In genomic region chr16:4288148-4288921, GRCh38 we compare ENCODE assay signal across 1 cellular context.
TF ChIP-seq lines count a peak whose summit lies in the region.

No MANE protein-coding gene starts in this region.

TF ChIP-seq in K562, 482 proteins besides CTCF, POLR2A, EP300 and RAD21 (continued from another document):
- no peak for TF ChIP-seq RREB1 (CRISPR knock-in tag; IDR thresholded peaks at IDR 0.05)
- TF ChIP-seq RCOR1 (IDR thresholded peaks at IDR 0.05; ENCODE audit: borderline replicate concordance in 1 of 2, low read depth in 2 of 2, low read length in 2 of 2), result peak in 1 of 2 experiments; percentile 78; a peak in 2 of 4 replicates
- TF ChIP-seq SMAD1 (IDR thresholded peaks at IDR 0.05; ENCODE audit: low read depth, low read length, partially characterized antibody), result no peak
- TF ChIP-seq ZNF41 (CRISPR knock-in tag; conservative IDR thresholded peaks at IDR 0.05), result no peak
- peak; percentile 76 for TF ChIP-seq ETV1 (tag; conservative IDR thresholded peaks at IDR 0.05; ENCODE audit: low read depth)
- TF ChIP-seq CTBP1 (IDR thresholded peaks at IDR 0.05; ENCODE audit: borderline replicate concordance), result peak; percentile 69; the same call in 1 of the 2 replicates
- no peak for TF ChIP-seq STAT5A (IDR thresholded peaks at IDR 0.05; ENCODE audit: borderline replicate concordance, low read length)
- no peak for TF ChIP-seq ZNF717 (CRISPR knock-in tag; IDR thresholded peaks at IDR 0.05)
- no peak for TF ChIP-seq NFIC (IDR thresholded peaks at IDR 0.05)
